15 cellular contexts compared by ENCODE assay signal in the genomic region with DNA sequence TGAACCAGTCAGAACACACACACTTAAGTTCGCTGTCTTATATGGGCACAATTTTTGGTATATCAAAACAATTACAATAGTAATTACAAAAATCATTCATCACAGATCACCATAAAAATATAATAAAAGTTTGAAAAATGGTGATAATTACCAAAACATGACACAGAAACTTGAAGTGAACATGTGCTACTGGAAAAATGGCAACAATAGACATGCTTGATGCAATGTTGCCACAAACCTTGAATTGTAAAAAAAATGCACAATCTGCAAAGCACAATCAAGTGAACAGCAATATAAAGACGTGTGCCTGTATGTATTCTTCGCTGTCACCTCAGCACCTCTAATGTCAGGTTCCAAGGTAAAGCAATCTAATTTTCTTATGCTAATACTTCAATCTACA.
"Had no signal": no experiment of that assay in that cellular context is flagged by ENCODE, and none has a peak within 500 bp of the region (broad histone marks: within the 10 kb centered on the region; RNA-seq: fewer than 3 reads in every experiment).

No MANE protein-coding gene starts in this region.

- H3K4me3 ChIP-seq: MG63 had no signal

- H3K27ac ChIP-seq: HL-60, RWPE1 had no signal

- H3K36me3 ChIP-seq: MG63 had no signal

- FAIRE-seq: HTR-8/SVneo, RCC 7860 had no signal

- H3K27me3 ChIP-seq: MG63 had no signal

- H3K9me3 ChIP-seq: MG63 had no signal

- ATAC-seq: SK-N-SH treated with all-trans-retinoic acid at 6 μM for 48 hours, T-helper 17 cell had no signal

- DNase-seq: Karpas-422, KBM-7, NCI-H1417 treated with DMSO at 0.1 percent for 48 hours, NCI-H1930, NCI-H510A treated with DMSO at 0.1 percent for 48 hours, NCI-H526, NCI-H82, T-helper 1 cell, T-helper 17 cell had no signal
